Comparison of ENCODE assay signal across 16 cellular contexts in genomic region chr3:127722928-127723603, GRCh38. TPM values are rescaled to one million over a fixed set of nuclear protein-coding genes. Genes with fewer than 3 reads are reported as not detected.
DNase-seq lines count a peak whose midpoint lies in the region; ATAC-seq and TF ChIP-seq lines count a peak whose summit lies in the region.
"Had no signal": no experiment of that assay in that cellular context is flagged by ENCODE, and none has a peak within 500 bp of the region (broad histone marks: within the 10 kb centered on the region; RNA-seq: fewer than 3 reads in every experiment).

No MANE protein-coding gene starts in this region.

- H3K9me3 ChIP-seq in RWPE2 (ENCODE audit: severe bottlenecking) (no peaks in the 10 kb centered on the region), skeletal muscle tissue (ENCODE audit: control insufficient read depth in 3 of 3, low read length in 3 of 3) (no peaks in the 10 kb centered on the region)
- H3K9me3 ChIP-seq: body of pancreas had no signal

- H3K27me3 ChIP-seq in RWPE2 (ENCODE audit: insufficient read depth, poor library complexity, severe bottlenecking): no peaks in the 10 kb centered on the region
- H3K27me3 ChIP-seq in skeletal muscle tissue (ENCODE audit: control insufficient read depth in 3 of 3, insufficient read depth in 3 of 3, low read length in 3 of 3): no peaks in the 10 kb centered on the region
- H3K27me3 ChIP-seq in foreskin keratinocyte: no peaks in the 10 kb centered on the region
- H3K27me3 ChIP-seq: body of pancreas had no signal

- H3K36me3 ChIP-seq in RWPE2 (ENCODE audit: low read depth) (no peaks in the 10 kb centered on the region), skeletal muscle tissue (ENCODE audit: control insufficient read depth in 3 of 3, insufficient read depth in 3 of 3, low read length in 3 of 3) (peaks cover 0 to 27% (median 12%) of the 10 kb centered on the region in 3 donors)

- no peak overlapping the region for H3K27ac ChIP-seq in RWPE2 (ENCODE audit: poor library complexity, severe bottlenecking)
- peak overlapping the region; percentile 2 for H3K27ac ChIP-seq in skeletal muscle tissue (ENCODE audit: low read depth, low read length)
- H3K27ac ChIP-seq in foreskin keratinocyte: no peak overlapping the region
- H3K27ac ChIP-seq: body of pancreas, epithelial cell of prostate had no signal

- ATAC-seq in RWPE2 (ENCODE audit: low read depth) (no peak), left cardiac atrium (peak; percentile 39 to 45), foreskin keratinocyte (no peak), GM19395 (IDR thresholded peaks at IDR 0.05; ENCODE audit: unreplicated experiment) (no peak), HG03135 (IDR thresholded peaks at IDR 0.05; ENCODE audit: unreplicated experiment) (no peak)
- ATAC-seq: body of pancreas, natural killer cell, Panc1 had no signal

- H3K4me1 ChIP-seq in RWPE2 (ENCODE audit: insufficient read depth, poor library complexity, severe bottlenecking) (no peaks in the 10 kb centered on the region), skeletal muscle tissue (ENCODE audit: control insufficient read depth in 3 of 3, insufficient read depth in 3 of 3, low read length in 3 of 3) (peaks cover 14 to 25% (median 22%) of the 10 kb centered on the region in 3 donors), foreskin keratinocyte (peaks cover 6% of the 10 kb centered on the region)

- DNase-seq in NCI-H1092 (lab: John Stamatoyannopoulos, UW) (peak; percentile 85), RWPE2 (ENCODE audit: low spot score) (peak; percentile 26), left cardiac atrium (no peak), foreskin keratinocyte (no peak)
- no peak for DNase-seq in activated CD8-positive, alpha-beta memory T cell treated with anti-CD3 and anti-CD28 coated beads, Interleukin-2, amount 50 U/mL, for 48 hours
- DNase-seq: activated T-cell treated with anti-CD3 and anti-CD28 coated beads, Interleukin-2, amount 50 U/mL, for 1 hour; body of pancreas; HCEC 1CT; natural killer cell; NCI-H2029; stimulated activated CD4-positive, alpha-beta T cell treated with anti-CD3 and anti-CD28 coated beads, Interleukin-15, amount 100 ng/mL, for 24 hours had no signal

- intact Hi-C loops in left cardiac atrium (cut with DNase I): no loop called here

- H3K9ac ChIP-seq in skeletal muscle tissue (ENCODE audit: low read depth in 1 of 3, low read length in 3 of 3): peak overlapping the region; percentile 34 to 61 (median 51)

- no peak overlapping the region for H3K4me3 ChIP-seq in RWPE2 (ENCODE audit: severe bottlenecking)
- H3K4me3 ChIP-seq in skeletal muscle tissue (ENCODE audit: low read length in 3 of 3): peak overlapping the region in 1 of 3 donors; percentile 14
- H3K4me3 ChIP-seq: body of pancreas had no signal

- TF ChIP-seq CTCF in RWPE2 (IDR thresholded peaks at IDR 0.05; ENCODE audit: poor library complexity, severe bottlenecking): no peak
- TF ChIP-seq CTCF in foreskin keratinocyte (conservative IDR thresholded peaks at IDR 0.05): no peak

RNA-seq across cellular contexts. Expression of gene ABTB1, which starts 50.3 kb away (rescaled TPM):
- 10 to 100 TPM; 21.8 to 34.2 TPM for total RNA-seq in left cardiac atrium
- total RNA-seq in skeletal muscle tissue: 6.3 TPM
- 6.6 and 6.9 TPM in 2 replicates for total RNA-seq in foreskin keratinocyte
- polyA plus RNA-seq in foreskin keratinocyte: 12.8 and 14.2 TPM in 2 replicates

Comparison
In these comparisons a context has a peak if more than half of its experiments do, and no peak if none do; other contexts are left out.
1. DNase-seq: peak in NCI-H1092 (single experiment) and RWPE2 (single experiment); none in left cardiac atrium (single experiment), foreskin keratinocyte (0 of 2) and activated CD8-positive, alpha-beta memory T cell treated with anti-CD3 and anti-CD28 coated beads, Interleukin-2, amount 50 U/mL, for 48 hours (single experiment).
2. ATAC-seq: peak in left cardiac atrium (2 of 2); none in RWPE2 (single experiment), foreskin keratinocyte (single experiment), GM19395 (single experiment) and HG03135 (single experiment).